29 cellular contexts compared by ENCODE assay signal in genomic region chr17:21235921-21236320, GRCh38.
"Had no signal": no experiment of that assay in that cellular context is flagged by ENCODE, and none has a peak within 500 bp of the region (broad histone marks: within the 10 kb centered on the region; RNA-seq: fewer than 3 reads in every experiment).

No MANE protein-coding gene starts in this region.

- H3K4me3 ChIP-seq: adrenal gland, body of pancreas, esophagus muscularis mucosa, heart left ventricle, ovary, right lobe of liver, upper lobe of left lung, vagina had no signal

- H3K27ac ChIP-seq: adrenal gland, body of pancreas, esophagus muscularis mucosa, foreskin keratinocyte, heart left ventricle, ovary, right lobe of liver, upper lobe of left lung, vagina had no signal

- H3K9me3 ChIP-seq: adrenal gland, body of pancreas, ovary, right lobe of liver, upper lobe of left lung, vagina had no signal

- H3K4me1 Mint-ChIP-seq: activated CD4-positive, alpha-beta T cell treated with anti-CD3 and anti-CD28 coated beads for 36 hours; activated CD8-positive, alpha-beta memory T cell treated with anti-CD3 and anti-CD28 coated beads, Interleukin-2, amount 10 ng/mL, durations not matched to agents 7 days and 5 days; immature natural killer cell; stimulated activated naive CD8-positive, alpha-beta T cell treated with anti-CD3 and anti-CD28 coated beads, Interleukin-15, amount 100 ng/mL, for 72 hours had no signal

- DNase-seq: activated CD4-positive, alpha-beta T cell treated with anti-CD3 and anti-CD28 coated beads for 36 hours; activated CD4-positive, CD25-positive, alpha-beta regulatory T cell; activated CD8-positive, alpha-beta memory T cell treated with anti-CD3 and anti-CD28 coated beads, Interleukin-2, amount 10 ng/mL, durations not matched to agents 7 days and 5 days; activated CD8-positive, alpha-beta T cell treated with anti-CD3 and anti-CD28 coated beads, Interleukin-2, amount 10 ng/mL, durations not matched to agents 7 days and 5 days; activated gamma-delta T cell treated with Interleukin-2 at 50 U/mL for 16 hours; adrenal gland; aorta; body of pancreas; dermis blood vessel endothelial cell; effector CD4-positive, alpha-beta T cell; foreskin keratinocyte; hypothalamus; immature natural killer cell; kidney; left colon; mammary epithelial cell; naive B cell; nephron progenitor cell; ovary; right lobe of liver; stimulated activated naive CD8-positive, alpha-beta T cell treated with anti-CD3 and anti-CD28 coated beads, Interleukin-15, amount 100 ng/mL, for 72 hours; substantia nigra; T-cell; upper lobe of left lung had no signal

- H3K4me1 ChIP-seq: adrenal gland, body of pancreas, foreskin keratinocyte, right lobe of liver, upper lobe of left lung had no signal

- H3K9me3 Mint-ChIP-seq: immature natural killer cell had no signal

- H3K27me3 Mint-ChIP-seq: activated CD4-positive, alpha-beta T cell treated with anti-CD3 and anti-CD28 coated beads for 36 hours; activated CD8-positive, alpha-beta memory T cell treated with anti-CD3 and anti-CD28 coated beads, Interleukin-2, amount 10 ng/mL, durations not matched to agents 7 days and 5 days; naive B cell; stimulated activated naive CD8-positive, alpha-beta T cell treated with anti-CD3 and anti-CD28 coated beads, Interleukin-15, amount 100 ng/mL, for 72 hours; T-cell had no signal

- H3K4me3 Mint-ChIP-seq: activated CD4-positive, alpha-beta T cell treated with anti-CD3 and anti-CD28 coated beads for 36 hours; activated CD8-positive, alpha-beta memory T cell treated with anti-CD3 and anti-CD28 coated beads, Interleukin-2, amount 10 ng/mL, durations not matched to agents 7 days and 5 days; activated CD8-positive, alpha-beta T cell treated with anti-CD3 and anti-CD28 coated beads, Interleukin-2, amount 10 ng/mL, durations not matched to agents 7 days and 5 days; immature natural killer cell; naive B cell; nephron progenitor cell; stimulated activated naive CD8-positive, alpha-beta T cell treated with anti-CD3 and anti-CD28 coated beads, Interleukin-15, amount 100 ng/mL, for 72 hours; T-cell had no signal

- ATAC-seq: activated CD4-positive, alpha-beta T cell treated with anti-CD3 and anti-CD28 coated beads for 36 hours; activated CD8-positive, alpha-beta memory T cell treated with anti-CD3 and anti-CD28 coated beads, Interleukin-2, amount 10 ng/mL, durations not matched to agents 7 days and 5 days; activated CD8-positive, alpha-beta T cell treated with anti-CD3 and anti-CD28 coated beads, Interleukin-2, amount 10 ng/mL, durations not matched to agents 7 days and 5 days; body of pancreas; foreskin keratinocyte; heart left ventricle; left colon; right lobe of liver; stimulated activated naive CD8-positive, alpha-beta T cell treated with anti-CD3 and anti-CD28 coated beads, Interleukin-15, amount 100 ng/mL, for 72 hours; T-cell had no signal

- H3K27ac Mint-ChIP-seq: activated CD4-positive, alpha-beta T cell treated with anti-CD3 and anti-CD28 coated beads for 36 hours; activated CD8-positive, alpha-beta memory T cell treated with anti-CD3 and anti-CD28 coated beads, Interleukin-2, amount 10 ng/mL, durations not matched to agents 7 days and 5 days; activated CD8-positive, alpha-beta T cell treated with anti-CD3 and anti-CD28 coated beads, Interleukin-2, amount 10 ng/mL, durations not matched to agents 7 days and 5 days; activated naive CD4-positive, alpha-beta T cell treated with anti-CD3 and anti-CD28 coated beads, Interleukin-2, amount 50 U/mL, for 72 hours; immature natural killer cell; naive B cell; nephron progenitor cell; progenitor cell of endocrine pancreas; T-cell had no signal

- H3K27me3 ChIP-seq: adrenal gland, body of pancreas, esophagus muscularis mucosa, foreskin keratinocyte, heart left ventricle, ovary, right lobe of liver, upper lobe of left lung, vagina had no signal

- H3K36me3 ChIP-seq: adrenal gland, heart left ventricle, ovary, right lobe of liver, vagina had no signal
